Comparison of ENCODE assay signal across 17 cellular contexts in the genomic region with DNA sequence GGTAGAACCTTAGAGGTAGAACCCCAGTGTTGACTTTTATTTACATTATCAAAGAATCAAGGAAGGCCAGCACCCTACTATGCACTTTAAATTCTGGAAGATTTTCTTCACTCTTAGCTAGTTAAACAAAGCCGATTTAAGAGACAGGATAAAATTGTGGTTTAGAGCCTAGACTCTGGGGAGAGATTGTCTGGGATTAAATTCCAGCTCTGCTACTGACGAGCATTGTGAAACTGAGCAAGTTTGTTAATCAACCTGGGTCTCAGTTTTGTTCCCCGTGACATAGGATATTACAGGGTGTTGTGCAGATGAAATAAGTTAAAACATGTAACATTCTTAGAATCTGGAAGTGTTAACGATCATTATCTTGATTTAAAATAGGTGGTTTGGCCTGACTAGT.
A peak's percentile ranks its signal among the peaks of the same experiment; 100 is the strongest.
DNase-seq lines count a peak whose midpoint lies in the region; ATAC-seq, FAIRE-seq and TF ChIP-seq lines count a peak whose summit lies in the region.
"Had no signal": no experiment of that assay in that cellular context is flagged by ENCODE, and none has a peak within 500 bp of the region (broad histone marks: within the 10 kb centered on the region; RNA-seq: fewer than 3 reads in every experiment).

No MANE protein-coding gene starts in this region.

- intact Hi-C loops in left lung (cut with DNase I) (no loop called here), ascending aorta (cut with DNase I) (no loop called here)

- peak overlapping the region; percentile 80 for H3K27ac ChIP-seq in AG04450 (ENCODE audit: low read depth, low read length)
- H3K27ac ChIP-seq in left lung = peak overlapping the region; percentile 46 to 71
- H3K27ac ChIP-seq in ascending aorta = no peak overlapping the region
- H3K27ac ChIP-seq: right lobe of liver had no signal

- no peak for ATAC-seq in left lung
- no peak for ATAC-seq in GM21381 (IDR thresholded peaks at IDR 0.05; ENCODE audit: unreplicated experiment)
- no peak for ATAC-seq in GM21390 (IDR thresholded peaks at IDR 0.05; ENCODE audit: unreplicated experiment)
- ATAC-seq: K562 had no signal

- CTCF ChIA-PET in AG04450 (lab: Charles Lee) = no interaction called here

- H3K4me3 Mint-ChIP-seq in activated naive CD8-positive, alpha-beta T cell treated with anti-CD3 and anti-CD28 coated beads for 36 hours = no peak overlapping the region
- H3K4me3 Mint-ChIP-seq: CD4-positive, alpha-beta T cell; naive thymus-derived CD4-positive, alpha-beta T cell had no signal

- POLR2A ChIA-PET in AG04450 (lab: Yijun Ruan, JAX) = interaction anchor here (0.6 to 1.6 kb wide), 3 partner anchors 11 to 82 kb away, joined by 3 to 7 read pairs (median 3); a partner anchor contains a TSS

- H3K27me3 ChIP-seq in AG04450 (ENCODE audit: control insufficient read depth, insufficient read depth, low read length) (no peaks in the 10 kb centered on the region), left lung (no peaks in the 10 kb centered on the region), ascending aorta (no peaks in the 10 kb centered on the region)
- H3K27me3 ChIP-seq: right lobe of liver had no signal

- peaks cover 52% of the 10 kb centered on the region for H3K27me3 Mint-ChIP-seq in activated naive CD8-positive, alpha-beta T cell treated with anti-CD3 and anti-CD28 coated beads for 36 hours

- H3K9me3 Mint-ChIP-seq in activated naive CD8-positive, alpha-beta T cell treated with anti-CD3 and anti-CD28 coated beads for 36 hours = no peaks in the 10 kb centered on the region
- H3K9me3 Mint-ChIP-seq: CD4-positive, alpha-beta T cell; naive thymus-derived CD4-positive, alpha-beta T cell had no signal

- DNase-seq in AG04450 (ENCODE audit: low read depth, low spot score) = no peak
- peak; percentile 19 for DNase-seq in D721Med (ENCODE audit: insufficient read length, low spot score)
- no peak for DNase-seq in activated naive CD8-positive, alpha-beta T cell treated with anti-CD3 and anti-CD28 coated beads for 36 hours
- DNase-seq in left lung = no peak
- no peak for DNase-seq in ascending aorta (ENCODE audit: low spot score in 2 of 2)
- DNase-seq: anterior cingulate cortex; CD4-positive, alpha-beta T cell; GF-D8; NCI-H1417 treated with DMSO at 0.1 percent for 48 hours; RPMI8226; substantia nigra had no signal

- peak; percentile 58 for FAIRE-seq in D721Med (lab: Jason Lieb, UNC)
- FAIRE-seq: K562, TTC549 had no signal

- H3K36me3 Mint-ChIP-seq in activated naive CD8-positive, alpha-beta T cell treated with anti-CD3 and anti-CD28 coated beads for 36 hours = no peaks in the 10 kb centered on the region
- H3K36me3 Mint-ChIP-seq: naive thymus-derived CD4-positive, alpha-beta T cell had no signal

- H3K4me1 ChIP-seq in left lung = peaks cover 12 to 13% of the 10 kb centered on the region in 2 donors
- no peaks in the 10 kb centered on the region for H3K4me1 ChIP-seq in ascending aorta
- H3K4me1 ChIP-seq: right lobe of liver had no signal

- peak overlapping the region; percentile 52 for H3K27ac Mint-ChIP-seq in activated naive CD8-positive, alpha-beta T cell treated with anti-CD3 and anti-CD28 coated beads for 36 hours
- H3K27ac Mint-ChIP-seq: CD4-positive, alpha-beta T cell; naive thymus-derived CD4-positive, alpha-beta T cell had no signal

- H3K9me3 ChIP-seq in AG04450 (ENCODE audit: control insufficient read depth, insufficient read depth, low read length) = no peaks in the 10 kb centered on the region
- no peaks in the 10 kb centered on the region for H3K9me3 ChIP-seq in left lung
- no peaks in the 10 kb centered on the region for H3K9me3 ChIP-seq in ascending aorta
- H3K9me3 ChIP-seq: right lobe of liver had no signal

- H3K36me3 ChIP-seq in left lung (no peaks in the 10 kb centered on the region), ascending aorta (no peaks in the 10 kb centered on the region)
- H3K36me3 ChIP-seq: right lobe of liver had no signal

- H3K4me1 Mint-ChIP-seq in activated naive CD8-positive, alpha-beta T cell treated with anti-CD3 and anti-CD28 coated beads for 36 hours = peaks cover 17% of the 10 kb centered on the region

- TF ChIP-seq CTCF in AG04450 (IDR thresholded peaks at IDR 0.05; ENCODE audit: low read depth, low read length) = no peak
- no peak for TF ChIP-seq CTCF in D721Med (IDR thresholded peaks at IDR 0.05; ENCODE audit: insufficient read depth, missing control alignments)
- no peak for TF ChIP-seq CTCF in left lung (IDR thresholded peaks at IDR 0.05)
- no peak for TF ChIP-seq CTCF in ascending aorta (IDR thresholded peaks at IDR 0.05)

- no peak overlapping the region for H3K4me3 ChIP-seq in AG04450 (ENCODE audit: low read depth, low read length)
- no peak overlapping the region for H3K4me3 ChIP-seq in left lung
- no peak overlapping the region for H3K4me3 ChIP-seq in ascending aorta
- H3K4me3 ChIP-seq: K562, right lobe of liver had no signal

Comparison
In these comparisons a context has a peak if more than half of its experiments do, and no peak if none do; other contexts are left out.
1. H3K27ac ChIP-seq: peak in AG04450 (single experiment) and left lung (2 of 2); none in ascending aorta (0 of 2).